Comparison of ENCODE assay signal across 15 cellular contexts in genomic region chr1:236913371-236914037, GRCh38.
DNase-seq lines count a peak whose midpoint lies in the region; ATAC-seq, FAIRE-seq and TF ChIP-seq lines count a peak whose summit lies in the region.
"Had no signal": no experiment of that assay in that cellular context is flagged by ENCODE, and none has a peak within 500 bp of the region (broad histone marks: within the 10 kb centered on the region; RNA-seq: fewer than 3 reads in every experiment).

No MANE protein-coding gene starts in this region.

- no peak for DNase-seq in activated naive CD4-positive, alpha-beta T cell treated with anti-CD3 and anti-CD28 coated beads, Interleukin-2, amount 50 U/mL, for 72 hours (ENCODE audit: low spot score in 2 of 2)
- DNase-seq in activated naive CD4-positive, alpha-beta T cell treated with anti-CD3 and anti-CD28 coated beads, Interleukin-2, amount 10 ng/mL, durations not matched to agents 7 days and 5 days: no peak
- peak; percentile 88 for DNase-seq in RCC 7860 (ENCODE audit: low spot score)
- peak; percentile 36 for DNase-seq in epithelial cell of esophagus (ENCODE audit: low read depth)
- DNase-seq in stimulated activated naive CD8-positive, alpha-beta T cell treated with anti-CD3 and anti-CD28 coated beads, Interleukin-15, Interleukin-2, amounts not matched to agents 100 U/mL and 50 U/mL, for 24 hours: no peak
- DNase-seq in natural killer cell treated with Interleukin-12 subunit alpha and Interleukin-12 subunit beta and Interleukin-15 and Interleukin-18, amount 100 ng/mL, for 72 hours (ENCODE audit: low spot score): no peak
- DNase-seq: activated CD4-positive, alpha-beta T cell treated with anti-CD3 and anti-CD28 coated beads for 4 hours; amniotic stem cell; cortex of kidney; glutamatergic neuron; NCI-H146; NCI-H2227 treated with DMSO at 0.1 percent for 48 hours had no signal

- H3K27me3 Mint-ChIP-seq in activated naive CD4-positive, alpha-beta T cell treated with anti-CD3 and anti-CD28 coated beads, Interleukin-2, amount 10 ng/mL, durations not matched to agents 7 days and 5 days: no peaks in the 10 kb centered on the region
- no peaks in the 10 kb centered on the region for H3K27me3 Mint-ChIP-seq in natural killer cell treated with Interleukin-12 subunit alpha and Interleukin-12 subunit beta and Interleukin-15 and Interleukin-18, amount 100 ng/mL, for 72 hours

- CTCF ChIA-PET in activated naive CD4-positive, alpha-beta T cell treated with anti-CD3 and anti-CD28 coated beads, Interleukin-2, amount 10 ng/mL, durations not matched to agents 7 days and 5 days (lab: Charles Lee): no interaction called here

- TF ChIP-seq CTCF in epithelial cell of esophagus (IDR thresholded peaks at IDR 0.05; ENCODE audit: insufficient read depth, low read depth, low read length, missing control alignments): no peak

- H3K4me1 Mint-ChIP-seq in activated naive CD4-positive, alpha-beta T cell treated with anti-CD3 and anti-CD28 coated beads, Interleukin-2, amount 10 ng/mL, durations not matched to agents 7 days and 5 days: no peaks in the 10 kb centered on the region
- H3K4me1 Mint-ChIP-seq in natural killer cell treated with Interleukin-12 subunit alpha and Interleukin-12 subunit beta and Interleukin-15 and Interleukin-18, amount 100 ng/mL, for 72 hours (ENCODE audit: low read depth in 2 of 2): no peaks in the 10 kb centered on the region
- H3K4me1 Mint-ChIP-seq: GM23338 had no signal

- peak; percentile 95 for FAIRE-seq in RCC 7860 (lab: Jason Lieb, UNC)

- no peak overlapping the region for H3K4me3 ChIP-seq in epithelial cell of esophagus (ENCODE audit: low read length)
- H3K4me3 ChIP-seq: GM23338 had no signal

- peaks cover 22 to 26% of the 10 kb centered on the region in 2 donors for H3K36me3 Mint-ChIP-seq in activated naive CD4-positive, alpha-beta T cell treated with anti-CD3 and anti-CD28 coated beads, Interleukin-2, amount 50 U/mL, for 72 hours
- peaks cover 1% of the 10 kb centered on the region for H3K36me3 Mint-ChIP-seq in activated naive CD4-positive, alpha-beta T cell treated with anti-CD3 and anti-CD28 coated beads, Interleukin-2, amount 10 ng/mL, durations not matched to agents 7 days and 5 days
- peaks cover 23% of the 10 kb centered on the region for H3K36me3 Mint-ChIP-seq in natural killer cell treated with Interleukin-12 subunit alpha and Interleukin-12 subunit beta and Interleukin-15 and Interleukin-18, amount 100 ng/mL, for 72 hours

- H3K27ac Mint-ChIP-seq in activated naive CD4-positive, alpha-beta T cell treated with anti-CD3 and anti-CD28 coated beads, Interleukin-2, amount 50 U/mL, for 72 hours: no peak overlapping the region
- H3K27ac Mint-ChIP-seq in activated naive CD4-positive, alpha-beta T cell treated with anti-CD3 and anti-CD28 coated beads, Interleukin-2, amount 10 ng/mL, durations not matched to agents 7 days and 5 days: no peak overlapping the region
- H3K27ac Mint-ChIP-seq in natural killer cell treated with Interleukin-12 subunit alpha and Interleukin-12 subunit beta and Interleukin-15 and Interleukin-18, amount 100 ng/mL, for 72 hours: no peak overlapping the region
- H3K27ac Mint-ChIP-seq: GM23338 had no signal

- ATAC-seq in activated naive CD4-positive, alpha-beta T cell treated with anti-CD3 and anti-CD28 coated beads, Interleukin-2, amount 50 U/mL, for 72 hours: peak; percentile 86 to 96
- peak; percentile 96 for ATAC-seq in stimulated activated naive CD8-positive, alpha-beta T cell treated with anti-CD3 and anti-CD28 coated beads, Interleukin-15, Interleukin-2, amounts not matched to agents 100 U/mL and 50 U/mL, for 24 hours
- ATAC-seq in HG03354 (IDR thresholded peaks at IDR 0.05; ENCODE audit: poor library complexity, severe bottlenecking, unreplicated experiment) (no peak), GM19023 (IDR thresholded peaks at IDR 0.05; ENCODE audit: unreplicated experiment) (no peak)
- ATAC-seq in natural killer cell treated with Interleukin-12 subunit alpha and Interleukin-12 subunit beta and Interleukin-15 and Interleukin-18, amount 100 ng/mL, for 72 hours: no peak
- ATAC-seq: GM23338 had no signal

- no peak overlapping the region for H3K4me3 Mint-ChIP-seq in activated naive CD4-positive, alpha-beta T cell treated with anti-CD3 and anti-CD28 coated beads, Interleukin-2, amount 10 ng/mL, durations not matched to agents 7 days and 5 days
- no peak overlapping the region for H3K4me3 Mint-ChIP-seq in natural killer cell treated with Interleukin-12 subunit alpha and Interleukin-12 subunit beta and Interleukin-15 and Interleukin-18, amount 100 ng/mL, for 72 hours
- H3K4me3 Mint-ChIP-seq: GM23338 had no signal

- H3K9me3 Mint-ChIP-seq in activated naive CD4-positive, alpha-beta T cell treated with anti-CD3 and anti-CD28 coated beads, Interleukin-2, amount 50 U/mL, for 72 hours: peaks cover 11 to 14% of the 10 kb centered on the region in 2 donors
- H3K9me3 Mint-ChIP-seq in activated naive CD4-positive, alpha-beta T cell treated with anti-CD3 and anti-CD28 coated beads, Interleukin-2, amount 10 ng/mL, durations not matched to agents 7 days and 5 days: peaks cover 5% of the 10 kb centered on the region
- peaks cover 5% of the 10 kb centered on the region for H3K9me3 Mint-ChIP-seq in natural killer cell treated with Interleukin-12 subunit alpha and Interleukin-12 subunit beta and Interleukin-15 and Interleukin-18, amount 100 ng/mL, for 72 hours

Comparison
In these comparisons a context has a peak if more than half of its experiments do, and no peak if none do; other contexts are left out.
1. ATAC-seq: peak in activated naive CD4-positive, alpha-beta T cell treated with anti-CD3 and anti-CD28 coated beads, Interleukin-2, amount 50 U/mL, for 72 hours (2 of 2) and stimulated activated naive CD8-positive, alpha-beta T cell treated with anti-CD3 and anti-CD28 coated beads, Interleukin-15, Interleukin-2, amounts not matched to agents 100 U/mL and 50 U/mL, for 24 hours (single experiment); none in HG03354 (single experiment), GM19023 (single experiment) and natural killer cell treated with Interleukin-12 subunit alpha and Interleukin-12 subunit beta and Interleukin-15 and Interleukin-18, amount 100 ng/mL, for 72 hours (0 of 2).
2. DNase-seq: peak in RCC 7860 (single experiment) and epithelial cell of esophagus (single experiment); none in activated naive CD4-positive, alpha-beta T cell treated with anti-CD3 and anti-CD28 coated beads, Interleukin-2, amount 50 U/mL, for 72 hours (0 of 2), activated naive CD4-positive, alpha-beta T cell treated with anti-CD3 and anti-CD28 coated beads, Interleukin-2, amount 10 ng/mL, durations not matched to agents 7 days and 5 days (single experiment), stimulated activated naive CD8-positive, alpha-beta T cell treated with anti-CD3 and anti-CD28 coated beads, Interleukin-15, Interleukin-2, amounts not matched to agents 100 U/mL and 50 U/mL, for 24 hours (single experiment) and natural killer cell treated with Interleukin-12 subunit alpha and Interleukin-12 subunit beta and Interleukin-15 and Interleukin-18, amount 100 ng/mL, for 72 hours (single experiment).